Comparison of ENCODE assay signal across 33 cellular contexts in the genomic region with DNA sequence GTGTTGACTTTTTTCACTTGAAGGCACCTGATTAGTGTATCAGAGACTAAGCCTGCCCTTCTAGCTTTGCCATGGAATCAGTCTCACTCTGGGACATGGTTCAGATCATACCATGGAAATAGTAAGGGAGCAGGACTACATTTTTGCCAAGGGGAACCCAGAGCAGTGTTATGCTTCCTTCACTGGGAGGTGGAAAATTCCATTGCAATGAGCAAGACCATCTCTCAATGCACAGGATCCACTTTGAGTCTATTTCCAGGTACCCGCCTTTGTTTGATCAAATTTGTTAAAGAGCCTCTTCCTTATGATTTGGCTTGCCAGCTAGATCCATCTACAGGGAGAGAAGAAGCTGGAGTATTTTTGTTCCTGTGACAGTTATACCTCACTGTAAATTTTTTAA.
"Had no signal": no experiment of that assay in that cellular context is flagged by ENCODE, and none has a peak within 500 bp of the region (broad histone marks: within the 10 kb centered on the region; RNA-seq: fewer than 3 reads in every experiment).

No MANE protein-coding gene starts in this region.

- H3K36me3 Mint-ChIP-seq: activated CD4-positive, alpha-beta memory T cell treated with anti-CD3 and anti-CD28 coated beads for 36 hours; activated naive CD4-positive, alpha-beta T cell treated with anti-CD3 and anti-CD28 coated beads, Interleukin-2, amount 50 U/mL, for 72 hours had no signal

- H3K9me3 Mint-ChIP-seq: activated B cell treated with CpG ODN at 0.5 μM for 24 hours; activated CD4-positive, alpha-beta memory T cell treated with anti-CD3 and anti-CD28 coated beads for 36 hours; activated naive CD4-positive, alpha-beta T cell treated with anti-CD3 and anti-CD28 coated beads for 36 hours; activated naive CD4-positive, alpha-beta T cell treated with anti-CD3 and anti-CD28 coated beads, Interleukin-2, amount 50 U/mL, for 72 hours; activated T-cell treated with anti-CD3 and anti-CD28 coated beads, Interleukin-2, amount 50 U/mL, for 4 hours; activated T-helper 1 cell treated with anti-CD3 and anti-CD28 coated beads, Interleukin-12 subunit alpha, Interleukin-12 subunit beta, Interleukin-2, Interleukin-4 antibody, amounts not matched to agents 30 ng/mL and 10 ng/mL and 1 ng/mL, durations not matched to agents 14 hours and 24 hours and 36 hours had no signal

- H3K4me3 ChIP-seq: adrenal gland, body of pancreas, breast epithelium, K562 had no signal

- H3K4me3 Mint-ChIP-seq: activated B cell treated with CpG ODN at 0.5 μM for 24 hours; activated CD4-positive, alpha-beta memory T cell treated with anti-CD3 and anti-CD28 coated beads for 36 hours; activated naive CD4-positive, alpha-beta T cell treated with anti-CD3 and anti-CD28 coated beads for 36 hours; activated T-cell treated with anti-CD3 and anti-CD28 coated beads, Interleukin-2, amount 50 U/mL, for 4 hours; activated T-helper 1 cell treated with anti-CD3 and anti-CD28 coated beads, Interleukin-12 subunit alpha, Interleukin-12 subunit beta, Interleukin-2, Interleukin-4 antibody, amounts not matched to agents 30 ng/mL and 10 ng/mL and 1 ng/mL, durations not matched to agents 14 hours and 24 hours and 36 hours had no signal

- H3K27ac Mint-ChIP-seq: activated B cell treated with CpG ODN at 0.5 μM for 24 hours; activated CD4-positive, alpha-beta memory T cell treated with anti-CD3 and anti-CD28 coated beads for 36 hours; activated naive CD4-positive, alpha-beta T cell treated with anti-CD3 and anti-CD28 coated beads for 36 hours; activated naive CD4-positive, alpha-beta T cell treated with anti-CD3 and anti-CD28 coated beads, Interleukin-2, amount 50 U/mL, for 72 hours; activated T-helper 1 cell treated with anti-CD3 and anti-CD28 coated beads, Interleukin-12 subunit alpha, Interleukin-12 subunit beta, Interleukin-2, Interleukin-4 antibody, amounts not matched to agents 30 ng/mL and 10 ng/mL and 1 ng/mL, durations not matched to agents 14 hours and 24 hours and 36 hours had no signal

- H3K4me1 ChIP-seq: body of pancreas, breast epithelium had no signal

- H3K4me1 Mint-ChIP-seq: activated B cell treated with CpG ODN at 0.5 μM for 24 hours had no signal

- H3K27ac ChIP-seq: adrenal gland, body of pancreas, breast epithelium, VCaP had no signal

- ATAC-seq: activated naive CD4-positive, alpha-beta T cell treated with anti-CD3 and anti-CD28 coated beads, Interleukin-2, amount 50 U/mL, for 72 hours; activated T-cell treated with anti-CD3 and anti-CD28 coated beads, Interleukin-2, amount 50 U/mL, for 4 hours; body of pancreas; K562; SK-N-SH treated with all-trans-retinoic acid at 6 μM for 48 hours had no signal

- H3K27me3 ChIP-seq: adrenal gland, body of pancreas had no signal

- H3K9me3 ChIP-seq: adrenal gland, body of pancreas, breast epithelium had no signal

- H3K36me3 ChIP-seq: adrenal gland, breast epithelium had no signal

- DNase-seq: activated B cell treated with CpG ODN at 0.5 μM for 24 hours; activated CD4-positive, alpha-beta memory T cell treated with anti-CD3 and anti-CD28 coated beads for 36 hours; activated CD4-positive, alpha-beta T cell treated with anti-CD3 and anti-CD28 coated beads for 4 hours; activated CD4-positive, alpha-beta T cell treated with anti-CD3 and anti-CD28 coated beads, Interleukin-2, amount 50 U/mL, for 1 hour; activated CD4-positive, CD25-positive, alpha-beta regulatory T cell treated with anti-CD3 and anti-CD28 coated beads, Interleukin-2, amount 50 U/mL, for 72 hours; activated CD8-positive, alpha-beta memory T cell treated with anti-CD3 and anti-CD28 coated beads, Interleukin-2, amount 50 U/mL, for 4 hours; activated gamma-delta T cell treated with Interleukin-2 at 50 U/mL for 16 hours; activated naive CD4-positive, alpha-beta T cell treated with anti-CD3 and anti-CD28 coated beads for 36 hours; activated T-cell treated with anti-CD3 and anti-CD28 coated beads for 4 hours; activated T-cell treated with anti-CD3 and anti-CD28 coated beads, Interleukin-2, amount 50 U/mL, for 4 hours; adrenal gland; body of pancreas; caudate nucleus; NCI-H1092 treated with DMSO at 0.1 percent for 48 hours; NCI-H1417; NCI-H146; NCI-H187 treated with DMSO at 0.1 percent for 48 hours; NCI-H2081; NCI-H2171 treated with DMSO at 0.1 percent for 48 hours; NCI-H2227 treated with DMSO at 0.1 percent for 48 hours; NCI-H446 treated with DMSO at 0.1 percent for 48 hours; NCI-H524; NCI-H69; SIG-M5; T-helper 1 cell; T-helper 2 cell; T-helper 9 cell had no signal
